In the genomic region with DNA sequence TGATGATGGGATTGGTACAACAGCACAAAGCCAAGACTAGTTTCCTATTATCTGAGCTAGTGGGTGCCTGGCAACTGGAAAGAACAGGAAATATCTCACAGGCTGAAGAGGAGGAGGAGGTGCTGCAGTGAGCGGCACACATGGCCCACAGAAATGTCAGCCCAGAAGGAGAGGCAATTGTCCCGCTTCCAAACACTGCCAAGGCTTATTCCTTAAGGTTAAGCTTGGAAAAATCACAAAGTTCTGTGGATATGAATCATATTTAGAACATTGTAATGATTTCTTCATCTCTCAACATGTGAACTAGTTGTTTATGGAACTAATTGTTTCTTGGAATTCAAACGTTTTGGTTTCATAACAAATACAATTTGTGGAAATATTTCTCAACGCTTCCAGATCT, we compare ENCODE assay signal across 14 cellular contexts.
DNase-seq lines count a peak whose midpoint lies in the region; ATAC-seq and TF ChIP-seq lines count a peak whose summit lies in the region.
"Had no signal": no experiment of that assay in that cellular context is flagged by ENCODE, and none has a peak within 500 bp of the region (broad histone marks: within the 10 kb centered on the region; RNA-seq: fewer than 3 reads in every experiment).

No MANE protein-coding gene starts in this region.

- intact Hi-C loops in left ventricle myocardium superior (cut with micrococcal nuclease) = loop anchor here (5.0 kb wide), 1 partner anchor 198 kb away; no protein-coding TSS in a partner anchor
- intact Hi-C loops in psoas muscle (cut with DNase I) = no loop called here

- ATAC-seq in left ventricle myocardium superior = peak; percentile 48
- ATAC-seq in psoas muscle = peak in 3 of 4 donors; percentile 39 to 57 (median 52)
- ATAC-seq in HG02610 (IDR thresholded peaks at IDR 0.05; ENCODE audit: unreplicated experiment) = no peak
- ATAC-seq in stimulated activated naive B cell treated with anti-CD40 and anti-IgM and Interleukin-4, amounts not matched to agents 10 μg/mL and 1 μg/mL and 100 μg/mL, for 72 hours (replicated peaks) = no peak

- H3K4me3 Mint-ChIP-seq in stimulated activated naive B cell treated with anti-CD40 and anti-IgM and Interleukin-4, amounts not matched to agents 10 μg/mL and 1 μg/mL and 100 μg/mL, for 72 hours = no peak overlapping the region

- H3K27ac ChIP-seq in psoas muscle = no peak overlapping the region
- H3K27ac ChIP-seq: BLaER1 had no signal

- no peaks in the 10 kb centered on the region for H3K4me1 ChIP-seq in psoas muscle
- H3K4me1 ChIP-seq: BLaER1 had no signal

- peaks cover 0 to 2% of the 10 kb centered on the region in 2 donors for H3K36me3 Mint-ChIP-seq in stimulated activated naive B cell treated with anti-CD40 and anti-IgM and Interleukin-4, amounts not matched to agents 10 μg/mL and 1 μg/mL and 100 μg/mL, for 72 hours

- DNase-seq in AG20443 (ENCODE audit: low spot score) (peak; percentile 6), UCSD-AML1 (lab: John Stamatoyannopoulos, UW; ENCODE audit: unreplicated experiment) (peak; percentile 4), left ventricle myocardium superior (no peak), psoas muscle (peak; percentile 18 to 60), amniotic stem cell (lab: John Stamatoyannopoulos, UW) (no peak), activated gamma-delta T cell treated with Interleukin-2 at 50 U/mL for 16 hours (no peak)
- DNase-seq in stimulated activated naive B cell treated with anti-CD40 and anti-IgM and Interleukin-4, amounts not matched to agents 10 μg/mL and 1 μg/mL and 100 μg/mL, for 72 hours = no peak
- DNase-seq: activated CD4-positive, CD25-positive, alpha-beta regulatory T cell; activated T-cell treated with anti-CD3 and anti-CD28 coated beads for 4 hours; glutamatergic neuron; Karpas-422; stimulated activated CD8-positive, alpha-beta memory T cell treated with anti-CD3 and anti-CD28 coated beads, Interleukin-4, amount 100 ng/mL, for 48 hours had no signal

- H3K4me1 Mint-ChIP-seq in stimulated activated naive B cell treated with anti-CD40 and anti-IgM and Interleukin-4, amounts not matched to agents 10 μg/mL and 1 μg/mL and 100 μg/mL, for 72 hours = no peaks in the 10 kb centered on the region

- H3K27me3 ChIP-seq in psoas muscle (ENCODE audit: insufficient read depth in 3 of 3, low read length in 2 of 3) = no peaks in the 10 kb centered on the region
- H3K27me3 ChIP-seq: BLaER1 had no signal

- H3K4me3 ChIP-seq in psoas muscle = no peak overlapping the region
- H3K4me3 ChIP-seq: BLaER1 had no signal

- H3K36me3 ChIP-seq in psoas muscle (ENCODE audit: insufficient read depth in 1 of 2, low read depth in 1 of 2) = no peaks in the 10 kb centered on the region
- H3K36me3 ChIP-seq: BLaER1 had no signal

- no peaks in the 10 kb centered on the region for H3K9me3 ChIP-seq in psoas muscle
- H3K9me3 ChIP-seq: BLaER1 had no signal

- no peaks in the 10 kb centered on the region for H3K27me3 Mint-ChIP-seq in stimulated activated naive B cell treated with anti-CD40 and anti-IgM and Interleukin-4, amounts not matched to agents 10 μg/mL and 1 μg/mL and 100 μg/mL, for 72 hours

- H3K27ac Mint-ChIP-seq in stimulated activated naive B cell treated with anti-CD40 and anti-IgM and Interleukin-4, amounts not matched to agents 10 μg/mL and 1 μg/mL and 100 μg/mL, for 72 hours = no peak overlapping the region

- WGBS in psoas muscle, 3 donors = 42 to 53% (median 51%) methylated on average over 4 of the region's 4 CpGs

- H3K9me3 Mint-ChIP-seq in stimulated activated naive B cell treated with anti-CD40 and anti-IgM and Interleukin-4, amounts not matched to agents 10 μg/mL and 1 μg/mL and 100 μg/mL, for 72 hours = peaks cover 0 to 2% of the 10 kb centered on the region in 2 donors

- no peak for TF ChIP-seq CTCF in psoas muscle (IDR thresholded peaks at IDR 0.05)

Comparison
In these comparisons a context has a peak if more than half of its experiments do, and no peak if none do; other contexts are left out.
1. DNase-seq: peak in AG20443 (single experiment), UCSD-AML1 (single experiment) and psoas muscle (2 of 2); none in left ventricle myocardium superior (single experiment), amniotic stem cell (single experiment), stimulated activated naive B cell treated with anti-CD40 and anti-IgM and Interleukin-4, amounts not matched to agents 10 μg/mL and 1 μg/mL and 100 μg/mL, for 72 hours (single experiment) and activated gamma-delta T cell treated with Interleukin-2 at 50 U/mL for 16 hours (single experiment).
2. ATAC-seq: peak in left ventricle myocardium superior (single experiment) and psoas muscle (3 of 4); none in HG02610 (single experiment) and stimulated activated naive B cell treated with anti-CD40 and anti-IgM and Interleukin-4, amounts not matched to agents 10 μg/mL and 1 μg/mL and 100 μg/mL, for 72 hours (0 of 2).